In genomic region chr16:1501630-1502029, GRCh38 we compare ENCODE assay signal across 9 cellular contexts. TPM values are rescaled to one million over a fixed set of nuclear protein-coding genes. Genes with fewer than 3 reads are reported as not detected.
"Had no signal": no experiment of that assay in that cellular context is flagged by ENCODE, and none has a peak within 500 bp of the region (broad histone marks: within the 10 kb centered on the region; RNA-seq: fewer than 3 reads in every experiment).

No MANE protein-coding gene starts in this region.

- H3K4me2 ChIP-seq: KMS-11 had no signal

- H3K9me3 ChIP-seq: HAP-1 had no signal

- H3K4me3 ChIP-seq: GM23248, HAP-1 had no signal

- H3K9ac ChIP-seq: GM23248, KMS-11 had no signal

- H3K27ac ChIP-seq: GM23248, KMS-11 had no signal

- FAIRE-seq: HTR-8/SVneo had no signal

- DNase-seq: GM23248, GOT3, H7, KBM-7 had no signal

- H2AFZ ChIP-seq: GM23248 had no signal

- H3K4me1 ChIP-seq: HAP-1 had no signal

RNA-seq across cellular contexts. Expression of gene PTX4, which starts 12.9 kb away (rescaled TPM):
- total RNA-seq: GM23248, H4, H7 had no signal
- polyA plus RNA-seq: GM23248 had no signal

RNA-seq across cellular contexts. Expression of gene TMEM204, which starts 31.8 kb away (rescaled TPM):
- total RNA-seq: H4 had no signal

RNA-seq across cellular contexts. Expression of gene CCDC154, which starts 57.3 kb away (rescaled TPM):
- total RNA-seq: GM23248, H4, H7, HT-29 had no signal
